8 cellular contexts compared by ENCODE assay signal in genomic region chr16:88856122-88856827, GRCh38. TPM values are rescaled to one million over a fixed set of nuclear protein-coding genes. Genes with fewer than 3 reads are reported as not detected.
DNase-seq lines count a peak whose midpoint lies in the region; ATAC-seq and TF ChIP-seq lines count a peak whose summit lies in the region.

No MANE protein-coding gene starts in this region.

- H3K9me3 Mint-ChIP-seq in mesothelial cell of epicardium: no peaks in the 10 kb centered on the region

- no peak overlapping the region for H3K27ac Mint-ChIP-seq in mesothelial cell of epicardium

- in situ Hi-C loops in G401 (cut with HindIII; ENCODE audit: low sequenced_read_pairs): no loop called here

- H3K36me3 ChIP-seq in NT2/D1 (ENCODE audit: insufficient read depth, insufficient read length, low read length) (peaks cover 48% of the 10 kb centered on the region), colonic mucosa (no peaks in the 10 kb centered on the region), uterus (no peaks in the 10 kb centered on the region)

- no peak for ATAC-seq in GM21619 (IDR thresholded peaks at IDR 0.05; ENCODE audit: unreplicated experiment)

- H3K36me3 Mint-ChIP-seq in mesothelial cell of epicardium: peaks cover 8% of the 10 kb centered on the region

- intact Hi-C loops in colonic mucosa (cut with DNase I) (loop anchor here (5.0 to 10.0 kb wide), 3 partner anchors 44 to 401 kb away; partner anchors contain the start of genes APRT, ZFPM1 and ZNF778), uterus (cut with DNase I; ENCODE audit: low total_unique reads) (no loop called here)

- no peak for TF ChIP-seq CTCF in colonic mucosa (IDR thresholded peaks at IDR 0.05)
- no peak for TF ChIP-seq CTCF in mesothelial cell of epicardium (IDR thresholded peaks at IDR 0.05; ENCODE audit: unreplicated experiment)
- no peak for TF ChIP-seq CTCF in uterus (IDR thresholded peaks at IDR 0.05)

- no peaks in the 10 kb centered on the region for H3K27me3 Mint-ChIP-seq in mesothelial cell of epicardium (ENCODE audit: low read depth)

- TF ChIP-seq POLR2A in uterus (IDR thresholded peaks at IDR 0.05): no peak

- H3K27me3 ChIP-seq in NT2/D1 (ENCODE audit: insufficient read depth, insufficient read length) (no peaks in the 10 kb centered on the region), colonic mucosa (no peaks in the 10 kb centered on the region), uterus (no peaks in the 10 kb centered on the region)

- peak overlapping the region; percentile 89 for H3K4me3 Mint-ChIP-seq in mesothelial cell of epicardium

- DNase-seq in ELR (ENCODE audit: low read depth): peak; percentile 20
- DNase-seq in NT2/D1 (ENCODE audit: low read depth, low spot score): no peak
- no peak for DNase-seq in colonic mucosa
- no peak for DNase-seq in mesothelial cell of epicardium (ENCODE audit: low spot score in 2 of 2, unreplicated experiment in 2 of 2)
- peak; percentile 39 to 42 for DNase-seq in uterus
- DNase-seq in G401 (ENCODE audit: low spot score): no peak
- DNase-seq in SIG-M5 (lab: John Stamatoyannopoulos, UW): no peak

- peaks cover 6% of the 10 kb centered on the region; the same call in 1 of the 2 replicates for H3K9me3 ChIP-seq in NT2/D1 (ENCODE audit: insufficient read depth, low read length)
- no peaks in the 10 kb centered on the region for H3K9me3 ChIP-seq in colonic mucosa
- no peaks in the 10 kb centered on the region for H3K9me3 ChIP-seq in uterus

- peaks cover 10% of the 10 kb centered on the region for H3K4me1 ChIP-seq in NT2/D1 (ENCODE audit: insufficient read depth, insufficient read length)
- peaks cover 12% of the 10 kb centered on the region for H3K4me1 ChIP-seq in colonic mucosa
- H3K4me1 ChIP-seq in uterus: peaks cover 0 to 17% of the 10 kb centered on the region in 2 donors

- H3K4me3 ChIP-seq in NT2/D1 (ENCODE audit: insufficient read length, low read depth) (peak overlapping the region; percentile 66), colonic mucosa (peak overlapping the region; percentile 82), uterus (peak overlapping the region; percentile 90)

- H3K27ac ChIP-seq in colonic mucosa (no peak overlapping the region), uterus (peak overlapping the region; percentile 76 to 78)

- H3K4me1 Mint-ChIP-seq in mesothelial cell of epicardium: peaks cover 14% of the 10 kb centered on the region

- H3K9ac ChIP-seq in NT2/D1 (ENCODE audit: insufficient read length, low read depth) (peak overlapping the region; percentile 80), colonic mucosa (ENCODE audit: low read depth in 2 of 2, low read length in 2 of 2) (peak overlapping the region; percentile 62 to 76)

RNA-seq across cellular contexts. Expression of gene GALNS, which starts 0.5 kb away (rescaled TPM):
- total RNA-seq in colonic mucosa: 10 to 100 TPM; 22.8 to 44.5 TPM
- total RNA-seq in mesothelial cell of epicardium: 41.3 to 44.7 TPM (median 42.4 TPM) in 3 replicates
- 10 to 100 TPM in 2 of 4 donors, 1 to 10 TPM in 2; 1.8 to 36.2 (median 16.4) TPM for total RNA-seq in uterus
- total RNA-seq in G401 (2014; rRNA removed; shearing (Covaris generic)): 12.3 and 13.3 TPM in 2 replicates

RNA-seq across cellular contexts. Expression of gene TRAPPC2L, which starts 0.7 kb away (rescaled TPM):
- 10 to 100 TPM; 33.8 to 57.3 TPM for total RNA-seq in colonic mucosa
- total RNA-seq in mesothelial cell of epicardium: 88.2 to 101 TPM (median 96.3 TPM) in 3 replicates
- 100 to 1,000 TPM in 1 of 4 donors, 10 to 100 TPM in 3; 21.5 to 680 (median 70.6) TPM for total RNA-seq in uterus
- 86.0 and 86.1 TPM in 2 replicates for total RNA-seq in G401 (2014; rRNA removed; shearing (Covaris generic))

RNA-seq across cellular contexts. Expression of gene PABPN1L, which starts 10.2 kb away (rescaled TPM):
- total RNA-seq in colonic mucosa: not detected
- 0.22 to 0.41 TPM (median 0.40 TPM) in 3 replicates for total RNA-seq in mesothelial cell of epicardium
- total RNA-seq in uterus: not detected
- not detected in 2 replicates for total RNA-seq in G401 (2014; rRNA removed; shearing (Covaris generic))

RNA-seq across cellular contexts. Expression of gene APRT, which starts 44.5 kb away (rescaled TPM):
- total RNA-seq in colonic mucosa (100 to 1,000 TPM; 103 to 273 TPM), mesothelial cell of epicardium (95.9 to 99.2 TPM (median 96.2 TPM) in 3 replicates), uterus (10 to 100 TPM; 32.5 to 82.2 (median 56.3) TPM)
- 266 and 349 TPM in 2 replicates for total RNA-seq in G401 (2014; rRNA removed; shearing (Covaris generic))

RNA-seq across cellular contexts. Expression of gene CDT1, which starts 52.7 kb away (rescaled TPM):
- total RNA-seq in colonic mucosa: 10 to 100 TPM; 14.9 to 71.7 TPM
- 14.1 to 15.9 TPM (median 14.6 TPM) in 3 replicates for total RNA-seq in mesothelial cell of epicardium
- total RNA-seq in uterus: 1 to 10 TPM in 1 of 4 donors, under 1 TPM in 1, not detected in 2; 0.34 to 6.6 TPM
- 32.8 and 36.6 TPM in 2 replicates for total RNA-seq in G401 (2014; rRNA removed; shearing (Covaris generic))

Comparison
In these comparisons a context has a peak if more than half of its experiments do, and no peak if none do; other contexts are left out.
1. DNase-seq: peak in ELR (single experiment) and uterus (2 of 2); none in NT2/D1 (single experiment), colonic mucosa (single experiment), mesothelial cell of epicardium (0 of 2), G401 (single experiment) and SIG-M5 (single experiment).
2. Peak in every context shown above with its lines, with median percentiles within 50 percentile points of each other: H3K4me3 ChIP-seq.